Comparison of ENCODE assay signal across 9 cellular contexts in genomic region chr18:70287731-70288130, GRCh38. TPM values are rescaled to one million over a fixed set of nuclear protein-coding genes. Genes with fewer than 3 reads are reported as not detected.
DNase-seq lines count a peak whose midpoint lies in the region; TF ChIP-seq lines count a peak whose summit lies in the region.
"Had no signal": no experiment of that assay in that cellular context is flagged by ENCODE, and none has a peak within 500 bp of the region (broad histone marks: within the 10 kb centered on the region; RNA-seq: fewer than 3 reads in every experiment).

No MANE protein-coding gene starts in this region.

- H3K4me1 Mint-ChIP-seq in IgD-negative memory B cell (peaks cover 6 to 12% (median 6%) of the 10 kb centered on the region in 3 donors), endodermal cell (peaks cover 24% of the 10 kb centered on the region)

- no peak overlapping the region for H3K14ac ChIP-seq in neuronal stem cell (ENCODE audit: low read length)

- H3K4me2 ChIP-seq in neuronal stem cell (ENCODE audit: insufficient read depth, low read length, poor library complexity, severe bottlenecking): no peak overlapping the region

- H3K9me3 Mint-ChIP-seq in IgD-negative memory B cell: peaks cover 0 to 3% (median 1%) of the 10 kb centered on the region in 3 donors
- H3K9me3 Mint-ChIP-seq in endodermal cell: no peaks in the 10 kb centered on the region
- H3K9me3 Mint-ChIP-seq: activated T-cell treated with anti-CD3 and anti-CD28 coated beads, Interleukin-2, amount 50 U/mL, for 4 hours had no signal

- H3K27ac ChIP-seq in endodermal cell (ENCODE audit: low read depth, low read length) (no peak overlapping the region), neuronal stem cell (replicated peaks; ENCODE audit: low read length) (no peak overlapping the region), vagina (no peak overlapping the region)

- H3K36me3 Mint-ChIP-seq in IgD-negative memory B cell: no peaks in the 10 kb centered on the region
- peaks cover 12% of the 10 kb centered on the region for H3K36me3 Mint-ChIP-seq in endodermal cell (ENCODE audit: low read depth)

- no peak overlapping the region for H4K91ac ChIP-seq in neuronal stem cell (ENCODE audit: low read depth, low read length, poor library complexity)

- H3K27me3 ChIP-seq in endodermal cell (ENCODE audit: control insufficient read depth, insufficient read depth, low read length, poor library complexity, severe bottlenecking) (peaks cover 4% of the 10 kb centered on the region), neuronal stem cell (ENCODE audit: control insufficient read depth in 3 of 3, insufficient read depth in 3 of 3, low read depth in 1 of 3, low read length in 3 of 3) (peaks cover 0 to 17% (median 0%) of the 10 kb centered on the region in 3 experiments), vagina (no peaks in the 10 kb centered on the region)

- H3K9me3 ChIP-seq in ES-I3 (ENCODE audit: control insufficient read depth, insufficient read depth, low read length) (no peaks in the 10 kb centered on the region), endodermal cell (ENCODE audit: control insufficient read depth, low read length) (no peaks in the 10 kb centered on the region), neuronal stem cell (replicated peaks in 1 of 2; ENCODE audit: control insufficient read depth in 2 of 2, insufficient read depth in 1 of 2, low read depth in 1 of 2, low read length in 2 of 2) (no peaks in the 10 kb centered on the region), vagina (no peaks in the 10 kb centered on the region)

- H3K4me1 ChIP-seq in ES-I3 (ENCODE audit: insufficient read depth, low read length) (peaks cover 13% of the 10 kb centered on the region), endodermal cell (ENCODE audit: control insufficient read depth, insufficient read depth, low read length) (peaks cover 5% of the 10 kb centered on the region), neuronal stem cell (ENCODE audit: control insufficient read depth in 2 of 2, insufficient read depth in 1 of 2, low read depth in 1 of 2, low read length in 2 of 2) (peaks cover 2 to 6% of the 10 kb centered on the region in 2 donors), vagina (peaks cover 30% of the 10 kb centered on the region)

- peaks cover 26% of the 10 kb centered on the region for H3K27me3 Mint-ChIP-seq in IgD-negative memory B cell
- peaks cover 6% of the 10 kb centered on the region for H3K27me3 Mint-ChIP-seq in endodermal cell (ENCODE audit: insufficient read depth)

- H2AFZ ChIP-seq in neuronal stem cell (ENCODE audit: low read length): peak overlapping the region; percentile 99

- no peak overlapping the region for H2BK5ac ChIP-seq in neuronal stem cell (ENCODE audit: low read length)

- TF ChIP-seq CTCF in endodermal cell (conservative IDR thresholded peaks at IDR 0.05) (no peak), vagina (IDR thresholded peaks at IDR 0.05) (no peak)

- H2AK5ac ChIP-seq in neuronal stem cell (ENCODE audit: low read depth, low read length): no peak overlapping the region

- H3K23ac ChIP-seq in neuronal stem cell (ENCODE audit: low read depth, low read length, poor library complexity): no peak overlapping the region

- H2BK12ac ChIP-seq in neuronal stem cell (ENCODE audit: low read length): no peak overlapping the region

- no peak overlapping the region for H3K4ac ChIP-seq in neuronal stem cell (ENCODE audit: low read length)

- H3K79me1 ChIP-seq in neuronal stem cell (ENCODE audit: low read depth, low read length): peaks cover 2% of the 10 kb centered on the region

- no peak for TF ChIP-seq POLR2A in vagina (IDR thresholded peaks at IDR 0.05)

- DNase-seq in endodermal cell (no peak), neuronal stem cell (ENCODE audit: low spot score) (no peak), cerebellar cortex (ENCODE audit: low spot score) (no peak), vagina (ENCODE audit: extremely low spot score in 2 of 2) (no peak), COLO829 (ENCODE audit: low spot score) (no peak)
- DNase-seq: activated T-cell treated with anti-CD3 and anti-CD28 coated beads, Interleukin-2, amount 50 U/mL, for 4 hours; T-helper 9 cell had no signal

- no peak overlapping the region for H3K18ac ChIP-seq in neuronal stem cell (ENCODE audit: low read length)

- H3K36me3 ChIP-seq in ES-I3 (ENCODE audit: insufficient read depth, low read length): no peaks in the 10 kb centered on the region
- H3K36me3 ChIP-seq in endodermal cell (ENCODE audit: control insufficient read depth, insufficient read depth, low read length): peaks cover 20% of the 10 kb centered on the region
- H3K36me3 ChIP-seq in neuronal stem cell (replicated peaks in 1 of 2; ENCODE audit: control insufficient read depth in 2 of 2, insufficient read depth in 2 of 2, low read length in 2 of 2): peaks cover 0 to 10% of the 10 kb centered on the region in 2 donors
- H3K36me3 ChIP-seq in vagina: no peaks in the 10 kb centered on the region

- WGBS in endodermal cell (ENCODE audit: insufficient coverage in 1 of 2, insufficient read length in 1 of 2), 2 experiments: 92 to 100% methylated on average over 1 to 2 of the region's 2 CpGs
- WGBS in neuronal stem cell (ENCODE audit: extremely low coverage in 2 of 2, insufficient read length in 2 of 2, insufficient replicate concordance in 1 of 2), 2 donors: no CpG with 5 or more reads among the region's 2 CpGs

- H3K4me3 ChIP-seq in endodermal cell (ENCODE audit: low read length) (peak overlapping the region; percentile 85), neuronal stem cell (ENCODE audit: low read length in 2 of 2) (peak overlapping the region in 1 of 2 donors; percentile 96), vagina (peak overlapping the region in 1 of 2 donors; percentile 63)

- no peak overlapping the region for H2BK15ac ChIP-seq in neuronal stem cell (ENCODE audit: low read length)

- H3K27ac Mint-ChIP-seq in IgD-negative memory B cell (no peak overlapping the region), endodermal cell (no peak overlapping the region)

- H3K4me3 Mint-ChIP-seq in IgD-negative memory B cell (peak overlapping the region in 3 of 4 donors; percentile 66 to 78 (median 67)), endodermal cell (peak overlapping the region; percentile 56)

- no peak overlapping the region for H4K8ac ChIP-seq in neuronal stem cell (ENCODE audit: low read depth, low read length)

- H2BK120ac ChIP-seq in neuronal stem cell (ENCODE audit: low read depth, low read length): no peak overlapping the region

- H3K9ac ChIP-seq in ES-I3 (ENCODE audit: low read depth, low read length) (peak overlapping the region; percentile 67), endodermal cell (ENCODE audit: extremely low read depth, low read length, poor library complexity, severe bottlenecking) (no peak overlapping the region), neuronal stem cell (ENCODE audit: low read depth, low read length, poor library complexity) (no peak overlapping the region)

- intact Hi-C loops in vagina (cut with DNase I): no loop called here

RNA-seq across cellular contexts. Expression of gene SOCS6, which starts 1.1 kb away (rescaled TPM):
- polyA plus RNA-seq in IgD-negative memory B cell: 0.25 TPM
- total RNA-seq in endodermal cell (10 to 100 TPM; 28.2 to 30.0 TPM), vagina (16.0 TPM)
- polyA plus RNA-seq in endodermal cell (2013, experiment 1 of 2): 18.2 TPM
- 20.1 TPM for polyA plus RNA-seq in endodermal cell (2013, experiment 2 of 2)
- polyA plus RNA-seq in neuronal stem cell (2013, experiment 1 of 2): 15.3 TPM
- 15.5 TPM for polyA plus RNA-seq in neuronal stem cell (2013, experiment 2 of 2)
